Comparison of ENCODE assay signal across 8 cellular contexts in genomic region chr5:13250450-13251291, GRCh38.
DNase-seq lines count a peak whose midpoint lies in the region; ATAC-seq and TF ChIP-seq lines count a peak whose summit lies in the region.

No MANE protein-coding gene starts in this region.

- intact Hi-C loops in vagina (cut with DNase I) = no loop called here
- intact Hi-C loops in tibial artery (cut with DNase I; ENCODE audit: low total_unique reads) = no loop called here

- no peaks in the 10 kb centered on the region for H3K4me1 ChIP-seq in vagina
- H3K4me1 ChIP-seq in tibial artery = no peaks in the 10 kb centered on the region

- peak; percentile 24 for TF ChIP-seq CTCF in fibroblast of pulmonary artery (IDR thresholded peaks at IDR 0.05; ENCODE audit: low read length, missing control alignments)
- no peak for TF ChIP-seq CTCF in vagina (IDR thresholded peaks at IDR 0.05)
- no peak for TF ChIP-seq CTCF in tibial artery (IDR thresholded peaks at IDR 0.05)

- H3K4me3 ChIP-seq in fibroblast of pulmonary artery (replicated peaks; ENCODE audit: low read depth, low read length) = no peak overlapping the region
- H3K4me3 ChIP-seq in vagina = no peak overlapping the region
- H3K4me3 ChIP-seq in tibial artery = no peak overlapping the region

- H3K27ac ChIP-seq in vagina (no peak overlapping the region), tibial artery (no peak overlapping the region)

- DNase-seq in AML-193 (lab: John Stamatoyannopoulos, UW) (peak; percentile 0 to 7), NCI-H2171 (lab: John Stamatoyannopoulos, UW) (peak; percentile 18), fibroblast of pulmonary artery (ENCODE audit: low read depth) (no peak), vagina (ENCODE audit: extremely low spot score in 2 of 2) (no peak), tibial artery (no peak)
- no peak for DNase-seq in effector CD8-positive, alpha-beta T cell (lab: John Stamatoyannopoulos, UW)

- ATAC-seq in GM21390 (IDR thresholded peaks at IDR 0.05; ENCODE audit: unreplicated experiment) = peak; percentile 61
- ATAC-seq in HG02571 (IDR thresholded peaks at IDR 0.05; ENCODE audit: unreplicated experiment) = no peak

- H3K9me3 ChIP-seq in vagina (no peaks in the 10 kb centered on the region), tibial artery (no peaks in the 10 kb centered on the region)

- H3K36me3 ChIP-seq in vagina (no peaks in the 10 kb centered on the region), tibial artery (no peaks in the 10 kb centered on the region)

- no peak for TF ChIP-seq POLR2A in vagina (IDR thresholded peaks at IDR 0.05)

- H3K27me3 ChIP-seq in vagina (no peaks in the 10 kb centered on the region), tibial artery (no peaks in the 10 kb centered on the region)

Comparison
In these comparisons a context has a peak if more than half of its experiments do, and no peak if none do; other contexts are left out.
1. DNase-seq: peak in AML-193 (2 of 2) and NCI-H2171 (single experiment); none in fibroblast of pulmonary artery (single experiment), vagina (0 of 2), tibial artery (0 of 2) and effector CD8-positive, alpha-beta T cell (single experiment).